ENCODE assay signal across 10 cellular contexts in the genomic region with DNA sequence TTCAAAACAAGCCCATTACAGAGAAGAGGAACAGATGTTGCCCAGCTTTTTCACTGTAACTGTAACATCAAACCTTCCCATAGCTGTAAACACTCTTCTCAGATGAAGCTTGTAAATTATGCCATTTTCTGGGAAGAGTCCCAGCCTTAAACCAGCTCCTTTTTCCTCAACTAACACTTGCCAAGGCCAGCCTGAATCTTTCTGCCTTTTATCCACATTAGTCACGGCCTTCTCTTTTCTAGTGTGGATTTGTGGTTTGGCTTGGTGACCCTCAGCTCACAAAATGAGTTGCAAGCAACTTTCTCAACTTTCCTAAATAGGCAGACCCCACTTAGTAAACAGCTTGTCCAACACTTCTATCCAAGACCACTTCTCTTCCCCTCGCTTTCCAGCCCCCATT.
DNase-seq lines count a peak whose midpoint lies in the region; ATAC-seq, FAIRE-seq and TF ChIP-seq lines count a peak whose summit lies in the region.
"Had no signal": no experiment of that assay in that cellular context is flagged by ENCODE, and none has a peak within 500 bp of the region (broad histone marks: within the 10 kb centered on the region; RNA-seq: fewer than 3 reads in every experiment).

No MANE protein-coding gene starts in this region.

- FAIRE-seq in GM18507 (lab: Jason Lieb, UNC), result peak; percentile 39

- peak overlapping the region; percentile 41 for H3K4me3 ChIP-seq in skeletal muscle satellite cell (ENCODE audit: low read length)

- H3K4me1 ChIP-seq in skeletal muscle satellite cell (ENCODE audit: control insufficient read depth, insufficient read depth, low read length), result peaks cover 59% of the 10 kb centered on the region

- ATAC-seq in SK-N-SH treated with all-trans-retinoic acid at 6 μM for 48 hours (peak; percentile 43), HG02840 (IDR thresholded peaks at IDR 0.05; ENCODE audit: low FRiP score, unreplicated experiment) (no peak)

- H3K9me3 ChIP-seq in skeletal muscle satellite cell (replicated peaks; ENCODE audit: low read length), result no peaks in the 10 kb centered on the region
- H3K9me3 ChIP-seq: neutrophil had no signal

- H3K9ac ChIP-seq in skeletal muscle satellite cell (ENCODE audit: low read depth, low read length), result peak overlapping the region; percentile 58

- intact Hi-C loops in posterior vena cava (cut with DNase I), result no loop called here

- peak overlapping the region; percentile 71 for H3K4me2 ChIP-seq in skeletal muscle satellite cell (ENCODE audit: low read length)

- peaks cover 7% of the 10 kb centered on the region for H3K27me3 ChIP-seq in skeletal muscle satellite cell (ENCODE audit: control insufficient read depth, insufficient read depth, low read length)
- H3K27me3 ChIP-seq: neutrophil had no signal

- H3K36me3 ChIP-seq in skeletal muscle satellite cell (ENCODE audit: insufficient read depth, low read length), result no peaks in the 10 kb centered on the region
- H3K36me3 ChIP-seq: neutrophil had no signal

- no peak for DNase-seq in GM18507 (ENCODE audit: extremely low spot score, insufficient read length, low read depth)
- peak; percentile 45 for DNase-seq in foreskin melanocyte
- DNase-seq in SHP77 (lab: John Stamatoyannopoulos, UW), result no peak
- DNase-seq in HK-2 (ENCODE audit: unreplicated experiment), result no peak
- DNase-seq in posterior vena cava (ENCODE audit: low spot score), result no peak
- DNase-seq: NCI-H2081 treated with DMSO at 0.1 percent for 48 hours had no signal

TF ChIP-seq in SK-N-SH treated with all-trans-retinoic acid at 6 μM for 48 hours, 23 proteins besides CTCF, POLR2A, EP300 and RAD21:
- TF ChIP-seq, protein P1, sequence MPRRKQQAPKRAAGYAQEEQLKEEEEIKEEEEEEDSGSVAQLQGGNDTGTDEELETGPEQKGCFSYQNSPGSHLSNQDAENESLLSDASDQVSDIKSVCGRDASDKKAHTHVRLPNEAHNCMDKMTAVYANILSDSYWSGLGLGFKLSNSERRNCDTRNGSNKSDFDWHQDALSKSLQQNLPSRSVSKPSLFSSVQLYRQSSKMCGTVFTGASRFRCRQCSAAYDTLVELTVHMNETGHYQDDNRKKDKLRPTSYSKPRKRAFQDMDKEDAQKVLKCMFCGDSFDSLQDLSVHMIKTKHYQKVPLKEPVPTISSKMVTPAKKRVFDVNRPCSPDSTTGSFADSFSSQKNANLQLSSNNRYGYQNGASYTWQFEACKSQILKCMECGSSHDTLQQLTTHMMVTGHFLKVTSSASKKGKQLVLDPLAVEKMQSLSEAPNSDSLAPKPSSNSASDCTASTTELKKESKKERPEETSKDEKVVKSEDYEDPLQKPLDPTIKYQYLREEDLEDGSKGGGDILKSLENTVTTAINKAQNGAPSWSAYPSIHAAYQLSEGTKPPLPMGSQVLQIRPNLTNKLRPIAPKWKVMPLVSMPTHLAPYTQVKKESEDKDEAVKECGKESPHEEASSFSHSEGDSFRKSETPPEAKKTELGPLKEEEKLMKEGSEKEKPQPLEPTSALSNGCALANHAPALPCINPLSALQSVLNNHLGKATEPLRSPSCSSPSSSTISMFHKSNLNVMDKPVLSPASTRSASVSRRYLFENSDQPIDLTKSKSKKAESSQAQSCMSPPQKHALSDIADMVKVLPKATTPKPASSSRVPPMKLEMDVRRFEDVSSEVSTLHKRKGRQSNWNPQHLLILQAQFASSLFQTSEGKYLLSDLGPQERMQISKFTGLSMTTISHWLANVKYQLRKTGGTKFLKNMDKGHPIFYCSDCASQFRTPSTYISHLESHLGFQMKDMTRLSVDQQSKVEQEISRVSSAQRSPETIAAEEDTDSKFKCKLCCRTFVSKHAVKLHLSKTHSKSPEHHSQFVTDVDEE (CRISPR knock-in tag; IDR thresholded peaks at IDR 0.05), result no peak
- TF ChIP-seq, protein P2, sequence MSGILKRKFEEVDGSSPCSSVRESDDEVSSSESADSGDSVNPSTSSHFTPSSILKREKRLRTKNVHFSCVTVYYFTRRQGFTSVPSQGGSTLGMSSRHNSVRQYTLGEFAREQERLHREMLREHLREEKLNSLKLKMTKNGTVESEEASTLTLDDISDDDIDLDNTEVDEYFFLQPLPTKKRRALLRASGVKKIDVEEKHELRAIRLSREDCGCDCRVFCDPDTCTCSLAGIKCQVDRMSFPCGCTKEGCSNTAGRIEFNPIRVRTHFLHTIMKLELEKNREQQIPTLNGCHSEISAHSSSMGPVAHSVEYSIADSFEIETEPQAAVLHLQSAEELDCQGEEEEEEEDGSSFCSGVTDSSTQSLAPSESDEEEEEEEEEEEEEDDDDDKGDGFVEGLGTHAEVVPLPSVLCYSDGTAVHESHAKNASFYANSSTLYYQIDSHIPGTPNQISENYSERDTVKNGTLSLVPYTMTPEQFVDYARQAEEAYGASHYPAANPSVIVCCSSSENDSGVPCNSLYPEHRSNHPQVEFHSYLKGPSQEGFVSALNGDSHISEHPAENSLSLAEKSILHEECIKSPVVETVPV (CRISPR knock-in tag; IDR thresholded peaks at IDR 0.05), result no peak
- TF ChIP-seq ZFP3 (CRISPR knock-in tag; IDR thresholded peaks at IDR 0.05) (no peak), BACH2 (CRISPR knock-in tag; IDR thresholded peaks at IDR 0.05; ENCODE audit: borderline replicate concordance) (no peak), TCF4 (CRISPR knock-in tag; IDR thresholded peaks at IDR 0.05; ENCODE audit: borderline replicate concordance) (no peak), SNAI2 (CRISPR knock-in tag; IDR thresholded peaks at IDR 0.05) (no peak)
- TF ChIP-seq, protein P3, sequence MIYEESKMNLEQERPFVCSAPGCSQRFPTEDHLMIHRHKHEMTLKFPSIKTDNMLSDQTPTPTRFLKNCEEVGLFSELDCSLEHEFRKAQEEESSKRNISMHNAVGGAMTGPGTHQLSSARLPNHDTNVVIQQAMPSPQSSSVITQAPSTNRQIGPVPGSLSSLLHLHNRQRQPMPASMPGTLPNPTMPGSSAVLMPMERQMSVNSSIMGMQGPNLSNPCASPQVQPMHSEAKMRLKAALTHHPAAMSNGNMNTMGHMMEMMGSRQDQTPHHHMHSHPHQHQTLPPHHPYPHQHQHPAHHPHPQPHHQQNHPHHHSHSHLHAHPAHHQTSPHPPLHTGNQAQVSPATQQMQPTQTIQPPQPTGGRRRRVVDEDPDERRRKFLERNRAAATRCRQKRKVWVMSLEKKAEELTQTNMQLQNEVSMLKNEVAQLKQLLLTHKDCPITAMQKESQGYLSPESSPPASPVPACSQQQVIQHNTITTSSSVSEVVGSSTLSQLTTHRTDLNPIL (CRISPR knock-in tag; IDR thresholded peaks at IDR 0.05; ENCODE audit: low read depth), result no peak
- TF ChIP-seq, protein P4, sequence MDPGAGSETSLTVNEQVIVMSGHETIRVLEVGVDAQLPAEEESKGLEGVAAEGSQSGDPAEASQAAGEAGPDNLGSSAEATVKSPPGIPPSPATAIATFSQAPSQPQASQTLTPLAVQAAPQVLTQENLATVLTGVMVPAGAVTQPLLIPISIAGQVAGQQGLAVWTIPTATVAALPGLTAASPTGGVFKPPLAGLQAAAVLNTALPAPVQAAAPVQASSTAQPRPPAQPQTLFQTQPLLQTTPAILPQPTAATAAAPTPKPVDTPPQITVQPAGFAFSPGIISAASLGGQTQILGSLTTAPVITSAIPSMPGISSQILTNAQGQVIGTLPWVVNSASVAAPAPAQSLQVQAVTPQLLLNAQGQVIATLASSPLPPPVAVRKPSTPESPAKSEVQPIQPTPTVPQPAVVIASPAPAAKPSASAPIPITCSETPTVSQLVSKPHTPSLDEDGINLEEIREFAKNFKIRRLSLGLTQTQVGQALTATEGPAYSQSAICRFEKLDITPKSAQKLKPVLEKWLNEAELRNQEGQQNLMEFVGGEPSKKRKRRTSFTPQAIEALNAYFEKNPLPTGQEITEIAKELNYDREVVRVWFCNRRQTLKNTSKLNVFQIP (CRISPR knock-in tag; IDR thresholded peaks at IDR 0.05; ENCODE audit: borderline replicate concordance, low read depth), result no peak
